ENCODE assay signal across 1 cellular context in the genomic region with DNA sequence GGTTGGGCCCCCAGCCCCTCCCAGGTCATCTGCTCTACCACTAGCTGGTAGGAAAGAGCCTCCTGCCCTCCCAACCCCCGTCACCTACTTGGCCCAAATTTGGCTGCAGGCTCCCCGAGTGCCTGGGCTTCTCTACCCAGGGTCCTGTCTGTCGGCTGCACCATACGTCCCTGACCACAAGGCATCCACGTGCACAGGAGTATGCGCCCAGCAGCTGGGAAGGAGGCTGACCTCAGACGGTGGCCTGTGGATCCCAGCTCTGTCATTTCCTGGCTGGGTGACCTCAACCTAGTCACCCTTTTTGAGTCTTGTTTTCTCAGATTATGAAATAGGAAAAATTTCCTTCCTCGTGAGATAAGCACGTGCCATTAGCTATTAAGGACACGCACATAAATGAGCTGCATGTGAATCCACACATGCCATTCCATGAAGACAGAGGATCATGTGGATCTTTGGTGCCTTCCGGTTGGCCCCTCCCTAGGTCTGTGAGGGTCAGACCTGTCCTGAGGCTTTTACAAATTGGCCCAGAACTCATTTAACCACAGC.
TF ChIP-seq lines count a peak whose summit lies in the region.

No MANE protein-coding gene starts in this region.

TF ChIP-seq in K562, 482 proteins besides CTCF, POLR2A, EP300 and RAD21 (continued from another document):
- TF ChIP-seq, protein P1, sequence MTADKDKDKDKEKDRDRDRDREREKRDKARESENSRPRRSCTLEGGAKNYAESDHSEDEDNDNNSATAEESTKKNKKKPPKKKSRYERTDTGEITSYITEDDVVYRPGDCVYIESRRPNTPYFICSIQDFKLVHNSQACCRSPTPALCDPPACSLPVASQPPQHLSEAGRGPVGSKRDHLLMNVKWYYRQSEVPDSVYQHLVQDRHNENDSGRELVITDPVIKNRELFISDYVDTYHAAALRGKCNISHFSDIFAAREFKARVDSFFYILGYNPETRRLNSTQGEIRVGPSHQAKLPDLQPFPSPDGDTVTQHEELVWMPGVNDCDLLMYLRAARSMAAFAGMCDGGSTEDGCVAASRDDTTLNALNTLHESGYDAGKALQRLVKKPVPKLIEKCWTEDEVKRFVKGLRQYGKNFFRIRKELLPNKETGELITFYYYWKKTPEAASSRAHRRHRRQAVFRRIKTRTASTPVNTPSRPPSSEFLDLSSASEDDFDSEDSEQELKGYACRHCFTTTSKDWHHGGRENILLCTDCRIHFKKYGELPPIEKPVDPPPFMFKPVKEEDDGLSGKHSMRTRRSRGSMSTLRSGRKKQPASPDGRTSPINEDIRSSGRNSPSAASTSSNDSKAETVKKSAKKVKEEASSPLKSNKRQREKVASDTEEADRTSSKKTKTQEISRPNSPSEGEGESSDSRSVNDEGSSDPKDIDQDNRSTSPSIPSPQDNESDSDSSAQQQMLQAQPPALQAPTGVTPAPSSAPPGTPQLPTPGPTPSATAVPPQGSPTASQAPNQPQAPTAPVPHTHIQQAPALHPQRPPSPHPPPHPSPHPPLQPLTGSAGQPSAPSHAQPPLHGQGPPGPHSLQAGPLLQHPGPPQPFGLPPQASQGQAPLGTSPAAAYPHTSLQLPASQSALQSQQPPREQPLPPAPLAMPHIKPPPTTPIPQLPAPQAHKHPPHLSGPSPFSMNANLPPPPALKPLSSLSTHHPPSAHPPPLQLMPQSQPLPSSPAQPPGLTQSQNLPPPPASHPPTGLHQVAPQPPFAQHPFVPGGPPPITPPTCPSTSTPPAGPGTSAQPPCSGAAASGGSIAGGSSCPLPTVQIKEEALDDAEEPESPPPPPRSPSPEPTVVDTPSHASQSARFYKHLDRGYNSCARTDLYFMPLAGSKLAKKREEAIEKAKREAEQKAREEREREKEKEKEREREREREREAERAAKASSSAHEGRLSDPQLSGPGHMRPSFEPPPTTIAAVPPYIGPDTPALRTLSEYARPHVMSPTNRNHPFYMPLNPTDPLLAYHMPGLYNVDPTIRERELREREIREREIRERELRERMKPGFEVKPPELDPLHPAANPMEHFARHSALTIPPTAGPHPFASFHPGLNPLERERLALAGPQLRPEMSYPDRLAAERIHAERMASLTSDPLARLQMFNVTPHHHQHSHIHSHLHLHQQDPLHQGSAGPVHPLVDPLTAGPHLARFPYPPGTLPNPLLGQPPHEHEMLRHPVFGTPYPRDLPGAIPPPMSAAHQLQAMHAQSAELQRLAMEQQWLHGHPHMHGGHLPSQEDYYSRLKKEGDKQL (CRISPR knock-in tag; IDR thresholded peaks at IDR 0.05; ENCODE audit: borderline replicate concordance): no peak
- TF ChIP-seq, protein P2, sequence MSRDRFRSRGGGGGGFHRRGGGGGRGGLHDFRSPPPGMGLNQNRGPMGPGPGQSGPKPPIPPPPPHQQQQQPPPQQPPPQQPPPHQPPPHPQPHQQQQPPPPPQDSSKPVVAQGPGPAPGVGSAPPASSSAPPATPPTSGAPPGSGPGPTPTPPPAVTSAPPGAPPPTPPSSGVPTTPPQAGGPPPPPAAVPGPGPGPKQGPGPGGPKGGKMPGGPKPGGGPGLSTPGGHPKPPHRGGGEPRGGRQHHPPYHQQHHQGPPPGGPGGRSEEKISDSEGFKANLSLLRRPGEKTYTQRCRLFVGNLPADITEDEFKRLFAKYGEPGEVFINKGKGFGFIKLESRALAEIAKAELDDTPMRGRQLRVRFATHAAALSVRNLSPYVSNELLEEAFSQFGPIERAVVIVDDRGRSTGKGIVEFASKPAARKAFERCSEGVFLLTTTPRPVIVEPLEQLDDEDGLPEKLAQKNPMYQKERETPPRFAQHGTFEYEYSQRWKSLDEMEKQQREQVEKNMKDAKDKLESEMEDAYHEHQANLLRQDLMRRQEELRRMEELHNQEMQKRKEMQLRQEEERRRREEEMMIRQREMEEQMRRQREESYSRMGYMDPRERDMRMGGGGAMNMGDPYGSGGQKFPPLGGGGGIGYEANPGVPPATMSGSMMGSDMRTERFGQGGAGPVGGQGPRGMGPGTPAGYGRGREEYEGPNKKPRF (IDR thresholded peaks at IDR 0.05; ENCODE audit: low read depth, low read length): no peak
- TF ChIP-seq RAD51 (IDR thresholded peaks at IDR 0.05; ENCODE audit: borderline replicate concordance, low read depth): no peak
- TF ChIP-seq ETV6 (IDR thresholded peaks at IDR 0.05; ENCODE audit: borderline replicate concordance in 1 of 2, low read depth in 2 of 2, low read length in 1 of 2): no peak
- no peak for TF ChIP-seq ETV6 (CRISPR knock-in tag; IDR thresholded peaks at IDR 0.05; ENCODE audit: borderline replicate concordance)
- TF ChIP-seq ZNF146 (CRISPR knock-in tag; IDR thresholded peaks at IDR 0.05; ENCODE audit: unreplicated experiment): no peak
- TF ChIP-seq ZBTB7A (IDR thresholded peaks at IDR 0.05; ENCODE audit: borderline replicate concordance, control insufficient read depth, low read depth, low read length): no peak
- no peak for TF ChIP-seq CREBBP (IDR thresholded peaks at IDR 0.05; ENCODE audit: low read depth, low read length)
- TF ChIP-seq XRCC4 (IDR thresholded peaks at IDR 0.05; ENCODE audit: extremely low read depth, insufficient read depth, insufficient read length): no peak
- no peak for TF ChIP-seq ATF1 (CRISPR knock-in tag; IDR thresholded peaks at IDR 0.05)
- TF ChIP-seq ATF1 (tag; IDR thresholded peaks at IDR 0.05): 0 out of 2 replicates have a peak, but pooled peaks have one; percentile 20
- no peak for TF ChIP-seq CEBPG (CRISPR knock-in tag; IDR thresholded peaks at IDR 0.05)
- peak in 1 of 2 experiments; percentile 30; a peak in 1 of 4 replicates for TF ChIP-seq CEBPG (tag; conservative IDR thresholded peaks at IDR 0.05 in 1 of 2, IDR thresholded peaks at IDR 0.05 in 1 of 2)
- TF ChIP-seq PCBP2 (IDR thresholded peaks at IDR 0.05; ENCODE audit: low read depth, low read length, poor library complexity, severe bottlenecking): no peak
- TF ChIP-seq ZNF384 (IDR thresholded peaks at IDR 0.05; ENCODE audit: low read depth, low read length): no peak
- TF ChIP-seq ZSCAN32 (CRISPR knock-in tag; IDR thresholded peaks at IDR 0.05): no peak
- TF ChIP-seq, protein P3, sequence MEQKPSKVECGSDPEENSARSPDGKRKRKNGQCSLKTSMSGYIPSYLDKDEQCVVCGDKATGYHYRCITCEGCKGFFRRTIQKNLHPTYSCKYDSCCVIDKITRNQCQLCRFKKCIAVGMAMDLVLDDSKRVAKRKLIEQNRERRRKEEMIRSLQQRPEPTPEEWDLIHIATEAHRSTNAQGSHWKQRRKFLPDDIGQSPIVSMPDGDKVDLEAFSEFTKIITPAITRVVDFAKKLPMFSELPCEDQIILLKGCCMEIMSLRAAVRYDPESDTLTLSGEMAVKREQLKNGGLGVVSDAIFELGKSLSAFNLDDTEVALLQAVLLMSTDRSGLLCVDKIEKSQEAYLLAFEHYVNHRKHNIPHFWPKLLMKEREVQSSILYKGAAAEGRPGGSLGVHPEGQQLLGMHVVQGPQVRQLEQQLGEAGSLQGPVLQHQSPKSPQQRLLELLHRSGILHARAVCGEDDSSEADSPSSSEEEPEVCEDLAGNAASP (IDR thresholded peaks at IDR 0.05): no peak
- 0 out of 2 replicates have a peak, but pooled peaks have one; percentile 14 for TF ChIP-seq JUND (IDR thresholded peaks at IDR 0.05; ENCODE audit: borderline replicate concordance, low read depth, low read length)
- TF ChIP-seq JUND (tag; IDR thresholded peaks at IDR 0.05; ENCODE audit: borderline replicate concordance, low read depth, low read length): no peak
- TF ChIP-seq ZNF586 (CRISPR knock-in tag; conservative IDR thresholded peaks at IDR 0.05): no peak
- no peak for TF ChIP-seq ZNF217 (CRISPR knock-in tag; IDR thresholded peaks at IDR 0.05)
- TF ChIP-seq ZNF133 (CRISPR knock-in tag; IDR thresholded peaks at IDR 0.05): no peak
- no peak for TF ChIP-seq BDP1 (IDR thresholded peaks at IDR 0.05; ENCODE audit: insufficient read depth, insufficient read length)
- TF ChIP-seq, protein P4, sequence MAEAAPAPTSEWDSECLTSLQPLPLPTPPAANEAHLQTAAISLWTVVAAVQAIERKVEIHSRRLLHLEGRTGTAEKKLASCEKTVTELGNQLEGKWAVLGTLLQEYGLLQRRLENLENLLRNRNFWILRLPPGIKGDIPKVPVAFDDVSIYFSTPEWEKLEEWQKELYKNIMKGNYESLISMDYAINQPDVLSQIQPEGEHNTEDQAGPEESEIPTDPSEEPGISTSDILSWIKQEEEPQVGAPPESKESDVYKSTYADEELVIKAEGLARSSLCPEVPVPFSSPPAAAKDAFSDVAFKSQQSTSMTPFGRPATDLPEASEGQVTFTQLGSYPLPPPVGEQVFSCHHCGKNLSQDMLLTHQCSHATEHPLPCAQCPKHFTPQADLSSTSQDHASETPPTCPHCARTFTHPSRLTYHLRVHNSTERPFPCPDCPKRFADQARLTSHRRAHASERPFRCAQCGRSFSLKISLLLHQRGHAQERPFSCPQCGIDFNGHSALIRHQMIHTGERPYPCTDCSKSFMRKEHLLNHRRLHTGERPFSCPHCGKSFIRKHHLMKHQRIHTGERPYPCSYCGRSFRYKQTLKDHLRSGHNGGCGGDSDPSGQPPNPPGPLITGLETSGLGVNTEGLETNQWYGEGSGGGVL (CRISPR knock-in tag; IDR thresholded peaks at IDR 0.05): no peak
- TF ChIP-seq BMI1 (IDR thresholded peaks at IDR 0.05; ENCODE audit: low read length): no peak
- TF ChIP-seq MYBL2 (IDR thresholded peaks at IDR 0.05; ENCODE audit: low read depth): no peak
- no peak for TF ChIP-seq MYBL2 (CRISPR knock-in tag; IDR thresholded peaks at IDR 0.05; ENCODE audit: borderline replicate concordance)
- no peak for TF ChIP-seq SMAD3 (CRISPR knock-in tag; conservative IDR thresholded peaks at IDR 0.05)
- TF ChIP-seq MCM7 (IDR thresholded peaks at IDR 0.05): no peak
- TF ChIP-seq ASH1L (IDR thresholded peaks at IDR 0.05; ENCODE audit: borderline replicate concordance, low read depth, partially characterized antibody): no peak
- no peak for TF ChIP-seq KLF13 (tag; IDR thresholded peaks at IDR 0.05; ENCODE audit: borderline replicate concordance, low read depth)
- no peak for TF ChIP-seq RBBP5 (IDR thresholded peaks at IDR 0.05; ENCODE audit: borderline replicate concordance, insufficient read depth, low read length, poor library complexity, severe bottlenecking)
- TF ChIP-seq, protein P5, sequence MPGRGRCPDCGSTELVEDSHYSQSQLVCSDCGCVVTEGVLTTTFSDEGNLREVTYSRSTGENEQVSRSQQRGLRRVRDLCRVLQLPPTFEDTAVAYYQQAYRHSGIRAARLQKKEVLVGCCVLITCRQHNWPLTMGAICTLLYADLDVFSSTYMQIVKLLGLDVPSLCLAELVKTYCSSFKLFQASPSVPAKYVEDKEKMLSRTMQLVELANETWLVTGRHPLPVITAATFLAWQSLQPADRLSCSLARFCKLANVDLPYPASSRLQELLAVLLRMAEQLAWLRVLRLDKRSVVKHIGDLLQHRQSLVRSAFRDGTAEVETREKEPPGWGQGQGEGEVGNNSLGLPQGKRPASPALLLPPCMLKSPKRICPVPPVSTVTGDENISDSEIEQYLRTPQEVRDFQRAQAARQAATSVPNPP (IDR thresholded peaks at IDR 0.05; ENCODE audit: borderline replicate concordance, insufficient read depth, insufficient read length): no peak
- TF ChIP-seq ZNF584 (CRISPR knock-in tag; IDR thresholded peaks at IDR 0.05; ENCODE audit: low read depth): no peak
- TF ChIP-seq, protein P6, sequence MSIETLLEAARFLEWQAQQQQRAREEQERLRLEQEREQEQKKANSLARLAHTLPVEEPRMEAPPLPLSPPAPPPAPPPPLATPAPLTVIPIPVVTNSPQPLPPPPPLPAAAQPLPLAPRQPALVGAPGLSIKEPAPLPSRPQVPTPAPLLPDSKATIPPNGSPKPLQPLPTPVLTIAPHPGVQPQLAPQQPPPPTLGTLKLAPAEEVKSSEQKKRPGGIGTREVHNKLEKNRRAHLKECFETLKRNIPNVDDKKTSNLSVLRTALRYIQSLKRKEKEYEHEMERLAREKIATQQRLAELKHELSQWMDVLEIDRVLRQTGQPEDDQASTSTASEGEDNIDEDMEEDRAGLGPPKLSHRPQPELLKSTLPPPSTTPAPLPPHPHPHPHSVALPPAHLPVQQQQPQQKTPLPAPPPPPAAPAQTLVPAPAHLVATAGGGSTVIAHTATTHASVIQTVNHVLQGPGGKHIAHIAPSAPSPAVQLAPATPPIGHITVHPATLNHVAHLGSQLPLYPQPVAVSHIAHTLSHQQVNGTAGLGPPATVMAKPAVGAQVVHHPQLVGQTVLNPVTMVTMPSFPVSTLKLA (conservative IDR thresholded peaks at IDR 0.05): peak in 1 of 2 experiments; percentile 58; a peak in 3 of 4 replicates
- TF ChIP-seq MEIS2 (IDR thresholded peaks at IDR 0.05; ENCODE audit: partially characterized antibody): no peak
- no peak for TF ChIP-seq ZBTB1 (CRISPR knock-in tag; IDR thresholded peaks at IDR 0.05; ENCODE audit: borderline replicate concordance, low read depth)
- TF ChIP-seq PTTG1 (tag; IDR thresholded peaks at IDR 0.05; ENCODE audit: low read depth): no peak
- TF ChIP-seq, protein P7, sequence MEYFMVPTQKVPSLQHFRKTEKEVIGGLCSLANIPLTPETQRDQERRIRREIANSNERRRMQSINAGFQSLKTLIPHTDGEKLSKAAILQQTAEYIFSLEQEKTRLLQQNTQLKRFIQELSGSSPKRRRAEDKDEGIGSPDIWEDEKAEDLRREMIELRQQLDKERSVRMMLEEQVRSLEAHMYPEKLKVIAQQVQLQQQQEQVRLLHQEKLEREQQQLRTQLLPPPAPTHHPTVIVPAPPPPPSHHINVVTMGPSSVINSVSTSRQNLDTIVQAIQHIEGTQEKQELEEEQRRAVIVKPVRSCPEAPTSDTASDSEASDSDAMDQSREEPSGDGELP (CRISPR knock-in tag; IDR thresholded peaks at IDR 0.05; ENCODE audit: borderline replicate concordance): peak; percentile 89; the same call in 1 of the 2 replicates
- 0 out of 2 replicates have a peak, but pooled peaks have one; percentile 35 for TF ChIP-seq ZNF175 (CRISPR knock-in tag; IDR thresholded peaks at IDR 0.05; ENCODE audit: low read depth)
- no peak for TF ChIP-seq NCOR1 (IDR thresholded peaks at IDR 0.05)
- no peak for TF ChIP-seq HNRNPLL (IDR thresholded peaks at IDR 0.05; ENCODE audit: low read depth, low read length, poor library complexity, severe bottlenecking)
- no peak for TF ChIP-seq ZNF778 (CRISPR knock-in tag; IDR thresholded peaks at IDR 0.05)
- TF ChIP-seq HMG20A (CRISPR knock-in tag; conservative IDR thresholded peaks at IDR 0.05): no peak
- TF ChIP-seq HDAC6 (IDR thresholded peaks at IDR 0.05; ENCODE audit: low read depth, low read length): no peak
- TF ChIP-seq BRD4 (IDR thresholded peaks at IDR 0.05): no peak
- no peak for TF ChIP-seq NCOA4 (IDR thresholded peaks at IDR 0.05; ENCODE audit: partially characterized antibody)
